11 cellular contexts compared by ENCODE assay signal in genomic region chr3:9794400-9794799, GRCh38. TPM values are rescaled to one million over a fixed set of nuclear protein-coding genes. Genes with fewer than 3 reads are reported as not detected.
A peak's percentile ranks its signal among the peaks of the same experiment; 100 is the strongest.
DNase-seq lines count a peak whose midpoint lies in the region; ATAC-seq and TF ChIP-seq lines count a peak whose summit lies in the region.
"Had no signal": no experiment of that assay in that cellular context is flagged by ENCODE, and none has a peak within 500 bp of the region (broad histone marks: within the 10 kb centered on the region; RNA-seq: fewer than 3 reads in every experiment).

No MANE protein-coding gene starts in this region.

- H2AFZ ChIP-seq in PC-9: no peak overlapping the region

- peaks cover 60% of the 10 kb centered on the region for H3K36me3 Mint-ChIP-seq in activated naive CD4-positive, alpha-beta T cell treated with anti-CD3 and anti-CD28 coated beads, Interleukin-2, amount 10 ng/mL, durations not matched to agents 7 days and 5 days
- peaks cover 22% of the 10 kb centered on the region for H3K36me3 Mint-ChIP-seq in endothelial cell (ENCODE audit: low read depth, unreplicated experiment)
- peaks cover 59% of the 10 kb centered on the region for H3K36me3 Mint-ChIP-seq in stimulated activated memory B cell treated with anti-CD40 and anti-IgM and Interleukin-4, amounts not matched to agents 10 μg/mL and 1 μg/mL and 100 μg/mL, for 72 hours

- H3K9me2 ChIP-seq in PC-9 (ENCODE audit: insufficient read depth): no peaks in the 10 kb centered on the region

- ATAC-seq in stimulated activated memory B cell treated with anti-CD40 and anti-IgM and Interleukin-4, amounts not matched to agents 10 μg/mL and 1 μg/mL and 100 μg/mL, for 72 hours: no peak
- no peak for ATAC-seq in foreskin keratinocyte

- no peak overlapping the region for H3K27ac ChIP-seq in PC-9
- H3K27ac ChIP-seq in foreskin keratinocyte: no peak overlapping the region

- H3K36me3 ChIP-seq in PC-9 (ENCODE audit: low read depth): peaks cover 42% of the 10 kb centered on the region

- H3F3A ChIP-seq in PC-9 (ENCODE audit: insufficient read depth, low read depth): peaks cover 35% of the 10 kb centered on the region

- no peak for DNase-seq in activated naive CD4-positive, alpha-beta T cell treated with anti-CD3 and anti-CD28 coated beads, Interleukin-2, amount 10 ng/mL, durations not matched to agents 7 days and 5 days
- DNase-seq in activated naive CD4-positive, alpha-beta T cell treated with anti-CD3 and anti-CD28 coated beads, Interleukin-2, amount 50 U/mL, for 16 hours: no peak
- DNase-seq in PC-9 (no peak), endothelial cell (ENCODE audit: low spot score) (no peak), DMS53 (lab: John Stamatoyannopoulos, UW) (no peak), HT-29 (ENCODE audit: low spot score) (no peak), foreskin keratinocyte (no peak)
- DNase-seq: NCI-H526; stimulated activated CD4-positive, alpha-beta T cell treated with anti-CD3 and anti-CD28 coated beads, Interleukin-2, amount 100 ng/mL, for 24 hours had no signal

- peaks cover 39% of the 10 kb centered on the region for H4K20me1 ChIP-seq in PC-9 (ENCODE audit: insufficient read depth)

- peaks cover 52% of the 10 kb centered on the region for H3K79me2 ChIP-seq in PC-9 (ENCODE audit: low read depth)

- no peaks in the 10 kb centered on the region for H3K9me3 ChIP-seq in PC-9 (ENCODE audit: insufficient read depth, low read depth)
- H3K9me3 ChIP-seq: breast epithelium had no signal

- peaks cover 16% of the 10 kb centered on the region for H3K4me1 ChIP-seq in PC-9 (replicated peaks; ENCODE audit: insufficient read depth)
- peaks cover 8% of the 10 kb centered on the region for H3K4me1 ChIP-seq in foreskin keratinocyte

- TF ChIP-seq CTCF in PC-9 (conservative IDR thresholded peaks at IDR 0.05): no peak
- TF ChIP-seq CTCF in endothelial cell (IDR thresholded peaks at IDR 0.05; ENCODE audit: unreplicated experiment): no peak
- TF ChIP-seq CTCF in foreskin keratinocyte (conservative IDR thresholded peaks at IDR 0.05): no peak

- H3K4me1 Mint-ChIP-seq in activated naive CD4-positive, alpha-beta T cell treated with anti-CD3 and anti-CD28 coated beads, Interleukin-2, amount 10 ng/mL, durations not matched to agents 7 days and 5 days: peaks cover 61% of the 10 kb centered on the region
- peaks cover 20% of the 10 kb centered on the region for H3K4me1 Mint-ChIP-seq in endothelial cell (ENCODE audit: unreplicated experiment)
- peaks cover 68% of the 10 kb centered on the region for H3K4me1 Mint-ChIP-seq in stimulated activated memory B cell treated with anti-CD40 and anti-IgM and Interleukin-4, amounts not matched to agents 10 μg/mL and 1 μg/mL and 100 μg/mL, for 72 hours

- no peaks in the 10 kb centered on the region for H3K9me3 Mint-ChIP-seq in activated naive CD4-positive, alpha-beta T cell treated with anti-CD3 and anti-CD28 coated beads, Interleukin-2, amount 10 ng/mL, durations not matched to agents 7 days and 5 days
- H3K9me3 Mint-ChIP-seq in endothelial cell (ENCODE audit: unreplicated experiment): no peaks in the 10 kb centered on the region
- no peaks in the 10 kb centered on the region for H3K9me3 Mint-ChIP-seq in stimulated activated memory B cell treated with anti-CD40 and anti-IgM and Interleukin-4, amounts not matched to agents 10 μg/mL and 1 μg/mL and 100 μg/mL, for 72 hours

- H3K4me3 ChIP-seq in PC-9: no peak overlapping the region; the same call in 1 of the 2 replicates

- TSS peak; percentile 53 for BruUV-seq in PC-9 (replicated peaks; lab: Mats Ljungman, UMichigan)

- peak overlapping the region; percentile 44 for H3K27ac Mint-ChIP-seq in activated naive CD4-positive, alpha-beta T cell treated with anti-CD3 and anti-CD28 coated beads, Interleukin-2, amount 10 ng/mL, durations not matched to agents 7 days and 5 days
- H3K27ac Mint-ChIP-seq in endothelial cell (ENCODE audit: unreplicated experiment): peak overlapping the region; percentile 88
- H3K27ac Mint-ChIP-seq in stimulated activated memory B cell treated with anti-CD40 and anti-IgM and Interleukin-4, amounts not matched to agents 10 μg/mL and 1 μg/mL and 100 μg/mL, for 72 hours: peak overlapping the region; percentile 100

- intact Hi-C loops in PC-9 (cut with micrococcal nuclease; ENCODE audit: unreplicated experiment): loop anchor here (5.0 kb wide), 1 partner anchor 62 kb away; the partner anchor contains the start of gene BRPF1

- no peaks in the 10 kb centered on the region for H3K27me3 ChIP-seq in PC-9 (ENCODE audit: insufficient read depth, low read depth)
- no peaks in the 10 kb centered on the region for H3K27me3 ChIP-seq in foreskin keratinocyte
- H3K27me3 ChIP-seq: breast epithelium had no signal

- no peaks in the 10 kb centered on the region for H3K27me3 Mint-ChIP-seq in activated naive CD4-positive, alpha-beta T cell treated with anti-CD3 and anti-CD28 coated beads, Interleukin-2, amount 10 ng/mL, durations not matched to agents 7 days and 5 days
- peaks cover 16% of the 10 kb centered on the region for H3K27me3 Mint-ChIP-seq in endothelial cell (ENCODE audit: unreplicated experiment)
- H3K27me3 Mint-ChIP-seq in stimulated activated memory B cell treated with anti-CD40 and anti-IgM and Interleukin-4, amounts not matched to agents 10 μg/mL and 1 μg/mL and 100 μg/mL, for 72 hours: no peaks in the 10 kb centered on the region

- CTCF ChIA-PET in activated naive CD4-positive, alpha-beta T cell treated with anti-CD3 and anti-CD28 coated beads, Interleukin-2, amount 10 ng/mL, durations not matched to agents 7 days and 5 days (lab: Charles Lee): interaction anchor here (1.0 kb wide), 1 partner anchor 11 kb away, joined by 3 read pairs; no protein-coding TSS in a partner anchor
- CTCF ChIA-PET in PC-9 (lab: Charles Lee): no interaction called here

- H3K4me3 Mint-ChIP-seq in activated naive CD4-positive, alpha-beta T cell treated with anti-CD3 and anti-CD28 coated beads, Interleukin-2, amount 10 ng/mL, durations not matched to agents 7 days and 5 days: peak overlapping the region; percentile 96
- H3K4me3 Mint-ChIP-seq in endothelial cell (ENCODE audit: unreplicated experiment): peak overlapping the region; percentile 85
- peak overlapping the region; percentile 91 for H3K4me3 Mint-ChIP-seq in stimulated activated memory B cell treated with anti-CD40 and anti-IgM and Interleukin-4, amounts not matched to agents 10 μg/mL and 1 μg/mL and 100 μg/mL, for 72 hours

- POLR2A ChIA-PET in PC-9 (lab: Charles Lee; ENCODE audit: unreplicated experiment): interaction anchor here (0.6 kb wide), 1 partner anchor 76 kb away, joined by 9 read pairs; no protein-coding TSS in a partner anchor

- peak overlapping the region; percentile 88; the same call in 1 of the 2 replicates for H3K4me2 ChIP-seq in PC-9

RNA-seq across cellular contexts. Expression of gene ARPC4, which starts 1.5 kb away (rescaled TPM):
- total RNA-seq in PC-9 (2021) (114 and 127 TPM in 2 replicates), endothelial cell (ENCODE audit: unreplicated experiment) (203 TPM), foreskin keratinocyte (140 and 146 TPM in 2 replicates)
- 155 and 192 TPM in 2 replicates for total RNA-seq in HT-29 (2014; rRNA removed; shearing (Covaris generic))
- polyA plus RNA-seq in foreskin keratinocyte: 165 and 174 TPM in 2 replicates

RNA-seq across cellular contexts. Expression of gene TADA3, which starts 2.1 kb away (rescaled TPM):
- total RNA-seq in PC-9 (2021) (72.4 and 99.1 TPM in 2 replicates), endothelial cell (ENCODE audit: unreplicated experiment) (35.4 TPM), foreskin keratinocyte (56.0 and 56.1 TPM in 2 replicates)
- total RNA-seq in HT-29 (2014; rRNA removed; shearing (Covaris generic)): 65.0 and 68.7 TPM in 2 replicates
- 63.8 and 66.4 TPM in 2 replicates for polyA plus RNA-seq in foreskin keratinocyte

RNA-seq across cellular contexts. Expression of gene TTLL3, which starts 15.7 kb away (rescaled TPM):
- total RNA-seq in PC-9 (2021): 21.7 and 35.8 TPM in 2 replicates
- total RNA-seq in endothelial cell (ENCODE audit: unreplicated experiment): 34.4 TPM
- 3.4 and 5.3 TPM in 2 replicates for total RNA-seq in HT-29 (2014; rRNA removed; shearing (Covaris generic))
- total RNA-seq in foreskin keratinocyte: 3.0 and 5.5 TPM in 2 replicates
- 2.0 and 4.7 TPM in 2 replicates for polyA plus RNA-seq in foreskin keratinocyte

RNA-seq across cellular contexts. Expression of gene CAMK1, which starts 24.7 kb away (rescaled TPM):
- total RNA-seq in PC-9 (2021): 2.0 and 3.1 TPM in 2 replicates
- 6.0 TPM for total RNA-seq in endothelial cell (ENCODE audit: unreplicated experiment)
- total RNA-seq in HT-29 (2014; rRNA removed; shearing (Covaris generic)): 0.81 and 3.2 TPM in 2 replicates
- 6.6 and 9.3 TPM in 2 replicates for total RNA-seq in foreskin keratinocyte
- polyA plus RNA-seq in foreskin keratinocyte: 8.7 and 10.7 TPM in 2 replicates

RNA-seq across cellular contexts. Expression of gene OGG1, which starts 44.6 kb away (rescaled TPM):
- total RNA-seq in PC-9 (2021) (22.1 and 24.3 TPM in 2 replicates), endothelial cell (ENCODE audit: unreplicated experiment) (22.2 TPM), foreskin keratinocyte (22.4 and 23.1 TPM in 2 replicates)
- total RNA-seq in HT-29 (2014; rRNA removed; shearing (Covaris generic)): 29.3 and 31.2 TPM in 2 replicates
- 22.4 and 25.2 TPM in 2 replicates for polyA plus RNA-seq in foreskin keratinocyte

Comparison
In these comparisons a context has a peak if more than half of its experiments do, and no peak if none do; other contexts are left out.
1. H3K27ac Mint-ChIP-seq: peak in every context shown above with its lines; median percentile 100 in stimulated activated memory B cell treated with anti-CD40 and anti-IgM and Interleukin-4, amounts not matched to agents 10 μg/mL and 1 μg/mL and 100 μg/mL, for 72 hours; 88 in endothelial cell; 44 in activated naive CD4-positive, alpha-beta T cell treated with anti-CD3 and anti-CD28 coated beads, Interleukin-2, amount 10 ng/mL, durations not matched to agents 7 days and 5 days.